ENCODE assay signal across 1 cellular context in genomic region chr5:153153086-153153485, GRCh38.
TF ChIP-seq lines count a peak whose summit lies in the region.

No MANE protein-coding gene starts in this region.

TF ChIP-seq in SK-N-SH, 30 proteins besides CTCF, POLR2A, EP300 and RAD21 (continued from another document):
- TF ChIP-seq, protein P1, sequence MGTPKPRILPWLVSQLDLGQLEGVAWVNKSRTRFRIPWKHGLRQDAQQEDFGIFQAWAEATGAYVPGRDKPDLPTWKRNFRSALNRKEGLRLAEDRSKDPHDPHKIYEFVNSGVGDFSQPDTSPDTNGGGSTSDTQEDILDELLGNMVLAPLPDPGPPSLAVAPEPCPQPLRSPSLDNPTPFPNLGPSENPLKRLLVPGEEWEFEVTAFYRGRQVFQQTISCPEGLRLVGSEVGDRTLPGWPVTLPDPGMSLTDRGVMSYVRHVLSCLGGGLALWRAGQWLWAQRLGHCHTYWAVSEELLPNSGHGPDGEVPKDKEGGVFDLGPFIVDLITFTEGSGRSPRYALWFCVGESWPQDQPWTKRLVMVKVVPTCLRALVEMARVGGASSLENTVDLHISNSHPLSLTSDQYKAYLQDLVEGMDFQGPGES (IDR thresholded peaks at IDR 0.05; ENCODE audit: low read depth, low read length) = no peak
- TF ChIP-seq JUND (IDR thresholded peaks at IDR 0.05) (peak; percentile 86), USF2 (IDR thresholded peaks at IDR 0.05; ENCODE audit: borderline replicate concordance, low read depth, low read length) (no peak), ELF1 (IDR thresholded peaks at IDR 0.05) (no peak), TAF1 (IDR thresholded peaks at IDR 0.05; ENCODE audit: borderline replicate concordance, low read depth, low read length) (no peak)
- TF ChIP-seq, protein P2, sequence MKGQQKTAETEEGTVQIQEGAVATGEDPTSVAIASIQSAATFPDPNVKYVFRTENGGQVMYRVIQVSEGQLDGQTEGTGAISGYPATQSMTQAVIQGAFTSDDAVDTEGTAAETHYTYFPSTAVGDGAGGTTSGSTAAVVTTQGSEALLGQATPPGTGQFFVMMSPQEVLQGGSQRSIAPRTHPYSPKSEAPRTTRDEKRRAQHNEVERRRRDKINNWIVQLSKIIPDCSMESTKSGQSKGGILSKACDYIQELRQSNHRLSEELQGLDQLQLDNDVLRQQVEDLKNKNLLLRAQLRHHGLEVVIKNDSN (IDR thresholded peaks at IDR 0.05; ENCODE audit: borderline replicate concordance, low read depth) = no peak
